20 cellular contexts compared by ENCODE assay signal in genomic region chr1:104868794-104869193, GRCh38.
"Had no signal": no experiment of that assay in that cellular context is flagged by ENCODE, and none has a peak within 500 bp of the region (broad histone marks: within the 10 kb centered on the region; RNA-seq: fewer than 3 reads in every experiment).

No MANE protein-coding gene starts in this region.

- H3K4me1 ChIP-seq: breast epithelium, left ventricle myocardium inferior, spleen, tibial nerve had no signal

- DNase-seq: activated CD4-positive, alpha-beta T cell treated with anti-CD3 and anti-CD28 coated beads for 36 hours; activated CD4-positive, CD25-positive, alpha-beta regulatory T cell; activated CD8-positive, alpha-beta memory T cell treated with anti-CD3 and anti-CD28 coated beads, Interleukin-2, amount 10 ng/mL, durations not matched to agents 7 days and 5 days; activated CD8-positive, alpha-beta T cell treated with anti-CD3 and anti-CD28 coated beads, Interleukin-2, amount 10 ng/mL, durations not matched to agents 7 days and 5 days; activated naive CD8-positive, alpha-beta T cell treated with anti-CD3 and anti-CD28 coated beads, Interleukin-2, amount 50 U/mL, for 24 hours; activated T-cell treated with anti-CD3 and anti-CD28 coated beads, Interleukin-2, amount 50 U/mL, for 48 hours; dorsolateral prefrontal cortex; effector memory CD4-positive, alpha-beta T cell; kidney glomerular epithelial cell; left ventricle myocardium inferior; mucosa of descending colon; posterior cingulate gyrus; right cardiac atrium; spleen; stimulated activated naive CD4-positive, alpha-beta T cell treated with Interleukin-2 at 50 U/mL for 16 hours had no signal

- ATAC-seq: activated CD4-positive, alpha-beta T cell treated with anti-CD3 and anti-CD28 coated beads for 36 hours; activated CD8-positive, alpha-beta memory T cell treated with anti-CD3 and anti-CD28 coated beads, Interleukin-2, amount 10 ng/mL, durations not matched to agents 7 days and 5 days; activated CD8-positive, alpha-beta T cell treated with anti-CD3 and anti-CD28 coated beads, Interleukin-2, amount 10 ng/mL, durations not matched to agents 7 days and 5 days; activated naive CD8-positive, alpha-beta T cell treated with anti-CD3 and anti-CD28 coated beads, Interleukin-2, amount 50 U/mL, for 24 hours; mucosa of descending colon; natural killer cell treated with Interleukin-12 subunit alpha and Interleukin-12 subunit beta and Interleukin-15 and Interleukin-18, amount 100 ng/mL, for 72 hours; right cardiac atrium had no signal

- H3K9me3 ChIP-seq: breast epithelium, mucosa of descending colon, tibial nerve had no signal

- H3K4me3 ChIP-seq: breast epithelium, coronary artery, dorsolateral prefrontal cortex, left ventricle myocardium inferior, lung, mucosa of descending colon, spleen, tibial nerve had no signal

- H3K27me3 ChIP-seq: breast epithelium, dorsolateral prefrontal cortex, spleen, tibial nerve had no signal

- H3K27ac ChIP-seq: breast epithelium, coronary artery, dorsolateral prefrontal cortex, left ventricle myocardium inferior, spleen, tibial nerve had no signal

- H3K36me3 ChIP-seq: breast epithelium, left ventricle myocardium inferior, spleen, tibial nerve had no signal
